In genomic region chr15:101070024-101070423, GRCh38 we compare ENCODE assay signal across 11 cellular contexts.
DNase-seq lines count a peak whose midpoint lies in the region; ATAC-seq and TF ChIP-seq lines count a peak whose summit lies in the region.
"Had no signal": no experiment of that assay in that cellular context is flagged by ENCODE, and none has a peak within 500 bp of the region (broad histone marks: within the 10 kb centered on the region; RNA-seq: fewer than 3 reads in every experiment).

No MANE protein-coding gene starts in this region.

- no peak for ATAC-seq in foreskin keratinocyte
- ATAC-seq: natural killer cell had no signal

- H3K36me3 ChIP-seq in sigmoid colon, result peaks cover 0 to 9% (median 4%) of the 10 kb centered on the region in 4 donors
- no peaks in the 10 kb centered on the region for H3K36me3 ChIP-seq in CD8-positive, alpha-beta memory T cell (ENCODE audit: insufficient read depth, low read length)
- H3K36me3 ChIP-seq in effector memory CD4-positive, alpha-beta T cell (ENCODE audit: control insufficient read depth, insufficient read depth, low read length), result no peaks in the 10 kb centered on the region

- H3K9me3 ChIP-seq in sigmoid colon, result no peaks in the 10 kb centered on the region
- H3K9me3 ChIP-seq in CD8-positive, alpha-beta memory T cell (ENCODE audit: low read length), result no peaks in the 10 kb centered on the region
- H3K9me3 ChIP-seq in effector memory CD4-positive, alpha-beta T cell (ENCODE audit: control insufficient read depth, low read length), result no peaks in the 10 kb centered on the region

- no peak for TF ChIP-seq POLR2A in sigmoid colon (IDR thresholded peaks at IDR 0.05)

- DNase-seq in Calu3 (no peak), foreskin keratinocyte (no peak), sigmoid colon (no peak), D341Med (ENCODE audit: low spot score) (no peak), SW 1271 (lab: John Stamatoyannopoulos, UW) (no peak)
- no peak for DNase-seq in CD8-positive, alpha-beta memory T cell
- DNase-seq in effector memory CD4-positive, alpha-beta T cell, result no peak
- DNase-seq: GOT3, natural killer cell, NCI-H1105 treated with DMSO at 0.1 percent for 48 hours had no signal

- CTCF ChIA-PET in Calu3 (lab: Charles Lee), result interaction anchor here (0.7 to 2.4 kb wide), 3 partner anchors 62 to 219 kb away, joined by 3 to 10 read pairs (median 6); no protein-coding TSS in a partner anchor
- CTCF ChIA-PET in CD8-positive, alpha-beta memory T cell (lab: Charles Lee), result no interaction called here

- H3K27me3 ChIP-seq in foreskin keratinocyte (no peaks in the 10 kb centered on the region), sigmoid colon (no peaks in the 10 kb centered on the region)
- H3K27me3 ChIP-seq in CD8-positive, alpha-beta memory T cell (ENCODE audit: insufficient read depth, low read length, poor library complexity, severe bottlenecking), result no peaks in the 10 kb centered on the region
- H3K27me3 ChIP-seq in effector memory CD4-positive, alpha-beta T cell (replicated peaks; ENCODE audit: control insufficient read depth, insufficient read depth, low read length, poor library complexity, severe bottlenecking), result no peaks in the 10 kb centered on the region

- TF ChIP-seq EP300 in sigmoid colon (IDR thresholded peaks at IDR 0.05), result no peak

- H3K4me1 ChIP-seq in foreskin keratinocyte, result peaks cover 19% of the 10 kb centered on the region
- peaks cover 0 to 15% (median 7%) of the 10 kb centered on the region in 4 donors for H3K4me1 ChIP-seq in sigmoid colon
- no peaks in the 10 kb centered on the region for H3K4me1 ChIP-seq in CD8-positive, alpha-beta memory T cell (ENCODE audit: insufficient read depth, low read length)
- no peaks in the 10 kb centered on the region for H3K4me1 ChIP-seq in effector memory CD4-positive, alpha-beta T cell (ENCODE audit: control insufficient read depth, insufficient read depth, low read length, poor library complexity, severe bottlenecking)

- H3K27me3 Mint-ChIP-seq in Calu3 (ENCODE audit: unreplicated experiment), result no peaks in the 10 kb centered on the region
- H3K27me3 Mint-ChIP-seq in CD8-positive, alpha-beta memory T cell, result peaks cover 5 to 9% of the 10 kb centered on the region in 2 donors

- H3K27ac ChIP-seq in VCaP (peak overlapping the region; percentile 62), foreskin keratinocyte (peak overlapping the region; percentile 62), sigmoid colon (peak overlapping the region in 3 of 4 donors; percentile 19 to 66 (median 39))
- no peak overlapping the region for H3K27ac ChIP-seq in CD8-positive, alpha-beta memory T cell (ENCODE audit: low read depth, low read length)
- no peak overlapping the region for H3K27ac ChIP-seq in effector memory CD4-positive, alpha-beta T cell (ENCODE audit: insufficient read depth, low read length, poor library complexity, severe bottlenecking)

- H3K27ac Mint-ChIP-seq in Calu3 (ENCODE audit: unreplicated experiment), result peak overlapping the region; percentile 92
- H3K27ac Mint-ChIP-seq in CD8-positive, alpha-beta memory T cell, result no peak overlapping the region
- H3K27ac Mint-ChIP-seq: natural killer cell had no signal

- H3K4me3 ChIP-seq in sigmoid colon, result no peak overlapping the region
- no peak overlapping the region for H3K4me3 ChIP-seq in CD8-positive, alpha-beta memory T cell (ENCODE audit: low read length)
- no peak overlapping the region for H3K4me3 ChIP-seq in effector memory CD4-positive, alpha-beta T cell (ENCODE audit: insufficient read depth, low read depth, low read length, poor library complexity, severe bottlenecking)

- 79 to 87% methylated on average over 6 of the region's 6 CpGs for WGBS in sigmoid colon, 2 donors

- POLR2A ChIA-PET in CD8-positive, alpha-beta memory T cell (lab: Charles Lee), result no interaction called here

- no peaks in the 10 kb centered on the region for H3K9me3 Mint-ChIP-seq in Calu3 (ENCODE audit: low read depth, unreplicated experiment)
- H3K9me3 Mint-ChIP-seq in CD8-positive, alpha-beta memory T cell, result no peaks in the 10 kb centered on the region
- H3K9me3 Mint-ChIP-seq: natural killer cell had no signal

- TF ChIP-seq CTCF in Calu3 (IDR thresholded peaks at IDR 0.05; ENCODE audit: unreplicated experiment) (no peak), VCaP (conservative IDR thresholded peaks at IDR 0.05) (no peak), foreskin keratinocyte (conservative IDR thresholded peaks at IDR 0.05) (no peak), sigmoid colon (IDR thresholded peaks at IDR 0.05) (no peak)

- H3K4me1 Mint-ChIP-seq in Calu3 (ENCODE audit: low read depth, unreplicated experiment), result peaks cover 13% of the 10 kb centered on the region
- H3K4me1 Mint-ChIP-seq in CD8-positive, alpha-beta memory T cell, result no peaks in the 10 kb centered on the region
- H3K4me1 Mint-ChIP-seq: natural killer cell had no signal

- intact Hi-C loops in Calu3 (cut with micrococcal nuclease; ENCODE audit: unreplicated experiment), result loop anchor here (10.0 kb wide), 1 partner anchor 625 kb away; no protein-coding TSS in a partner anchor
- intact Hi-C loops in sigmoid colon (cut with DNase I), result no loop called here

- H3K36me3 Mint-ChIP-seq in Calu3 (ENCODE audit: insufficient read depth, unreplicated experiment), result no peaks in the 10 kb centered on the region
- H3K36me3 Mint-ChIP-seq in CD8-positive, alpha-beta memory T cell, result no peaks in the 10 kb centered on the region
- H3K36me3 Mint-ChIP-seq: natural killer cell had no signal

- peak overlapping the region; percentile 31 for H3K4me3 Mint-ChIP-seq in Calu3 (ENCODE audit: low read depth, unreplicated experiment)
- H3K4me3 Mint-ChIP-seq in CD8-positive, alpha-beta memory T cell, result no peak overlapping the region
- H3K4me3 Mint-ChIP-seq: natural killer cell had no signal

- BruUV-seq in Calu3 (replicated peaks; lab: Mats Ljungman, UMichigan), result no TSS peak

Comparison
In these comparisons a context has a peak if more than half of its experiments do, and no peak if none do; other contexts are left out.
1. H3K27ac ChIP-seq: peak in VCaP (single experiment), foreskin keratinocyte (single experiment) and sigmoid colon (3 of 4); none in CD8-positive, alpha-beta memory T cell (single experiment) and effector memory CD4-positive, alpha-beta T cell (single experiment).